8 cellular contexts compared by ENCODE assay signal in genomic region chr20:63706852-63707557, GRCh38. TPM values are rescaled to one million over a fixed set of nuclear protein-coding genes. Genes with fewer than 3 reads are reported as not detected.
DNase-seq lines count a peak whose midpoint lies in the region; ATAC-seq and TF ChIP-seq lines count a peak whose summit lies in the region.

No MANE protein-coding gene starts in this region.

- peaks cover 34% of the 10 kb centered on the region for H3K4me1 Mint-ChIP-seq in CD14-positive monocyte

- peak overlapping the region; percentile 82 to 88 for H3K4me3 Mint-ChIP-seq in CD14-positive monocyte

- ATAC-seq in GM19438 (IDR thresholded peaks at IDR 0.05; ENCODE audit: low read depth, unreplicated experiment): peak; percentile 22
- peak; percentile 31 for ATAC-seq in body of pancreas
- no peak for ATAC-seq in GM18870 (IDR thresholded peaks at IDR 0.05; ENCODE audit: unreplicated experiment)

- no peaks in the 10 kb centered on the region for H3K9me3 ChIP-seq in body of pancreas

- H3K27me3 ChIP-seq in body of pancreas: no peaks in the 10 kb centered on the region

- intact Hi-C loops in CD14-positive monocyte (cut with micrococcal nuclease) (loop anchor here (2.0 to 5.0 kb wide), 3 partner anchors 20 to 250 kb away; partner anchors contain the start of genes RTEL1 (in 1 of the 2) and UCKL1 (in 1 of the 2)), body of pancreas (cut with DNase I) (no loop called here)

- H3K4me1 ChIP-seq in body of pancreas: peaks cover 24% of the 10 kb centered on the region

- peaks cover 0 to 3% (median 0%) of the 10 kb centered on the region in 3 donors for H3K27me3 Mint-ChIP-seq in CD14-positive monocyte (ENCODE audit: low read depth in 3 of 3)

- DNase-seq in CD14-positive monocyte (ENCODE audit: low spot score) (peak; percentile 74), HT-29 (ENCODE audit: low spot score) (peak; percentile 86), T follicular helper cell (ENCODE audit: low read depth) (peak; percentile 58), body of pancreas (peak; percentile 33 to 42 (median 41)), iPS-NIHi11 (ENCODE audit: low spot score) (peak; percentile 49)
- DNase-seq in stimulated activated CD4-positive, alpha-beta T cell treated with anti-CD3 and anti-CD28 coated beads, Interleukin-1b, Interleukin-23, amount 100 ng/mL, for 4 hours (ENCODE audit: low read depth in 2 of 2): peak; percentile 49 to 57

- peak overlapping the region; percentile 67 to 88 for H3K4me3 ChIP-seq in body of pancreas

- peaks cover 0 to 6% of the 10 kb centered on the region in 2 donors for H3K36me3 ChIP-seq in body of pancreas (replicated peaks in 1 of 2; ENCODE audit: insufficient read depth in 1 of 2, low read depth in 2 of 2)

- peaks cover 42 to 61% of the 10 kb centered on the region in 2 donors for H3K36me3 Mint-ChIP-seq in CD14-positive monocyte

- H3K9me3 Mint-ChIP-seq in CD14-positive monocyte: peaks cover 0 to under 1% (median 0%) of the 10 kb centered on the region in 7 donors

- peak overlapping the region; percentile 69 to 83 (median 78) for H3K27ac ChIP-seq in body of pancreas

- TF ChIP-seq CTCF in CD14-positive monocyte (IDR thresholded peaks at IDR 0.05) (no peak), body of pancreas (IDR thresholded peaks at IDR 0.05) (peak in 2 of 7 experiments; percentile 8 to 26)

- TF ChIP-seq POLR2A in body of pancreas (IDR thresholded peaks at IDR 0.05): no peak

- peak overlapping the region; percentile 68 to 89 (median 80) for H3K27ac Mint-ChIP-seq in CD14-positive monocyte

- whole genome bisulfite sequencing in body of pancreas, 2 donors: 2 to 4% methylated on average over 9 to 56 of the region's 56 CpGs

RNA-seq across cellular contexts. Expression of gene ARFRP1, which starts 0.8 kb away (rescaled TPM):
- 10 to 100 TPM; 18.2 to 20.7 TPM for polyA plus RNA-seq in CD14-positive monocyte
- total RNA-seq in HT-29 (2014; rRNA removed; shearing (Covaris generic)): 82.0 and 86.1 TPM in 2 replicates
- total RNA-seq in body of pancreas: 10 to 100 TPM; 22.6 to 23.4 TPM

RNA-seq across cellular contexts. Expression of gene ZGPAT, which starts 0.8 kb away (rescaled TPM):
- 10 to 100 TPM; 24.2 to 28.3 TPM for polyA plus RNA-seq in CD14-positive monocyte
- total RNA-seq in HT-29 (2014; rRNA removed; shearing (Covaris generic)): 52.1 and 68.6 TPM in 2 replicates
- total RNA-seq in body of pancreas: 10 to 100 TPM; 16.6 to 53.1 TPM

RNA-seq across cellular contexts. Expression of gene TNFRSF6B, which starts 10.6 kb away (rescaled TPM):
- not detected for polyA plus RNA-seq in CD14-positive monocyte
- total RNA-seq in HT-29 (2014; rRNA removed; shearing (Covaris generic)): 4.1 and 4.9 TPM in 2 replicates
- total RNA-seq in body of pancreas: 10 to 100 TPM in 1 of 2 donors, 1 to 10 TPM in 1; 9.9 to 13.8 TPM

RNA-seq across cellular contexts. Expression of gene LIME1, which starts 29.5 kb away (rescaled TPM):
- under 1 TPM; 0.39 to 0.62 TPM for polyA plus RNA-seq in CD14-positive monocyte
- total RNA-seq in HT-29 (2014; rRNA removed; shearing (Covaris generic)): 267 and 295 TPM in 2 replicates
- 10 to 100 TPM in 1 of 2 donors, 1 to 10 TPM in 1; 4.9 to 14.0 TPM for total RNA-seq in body of pancreas

RNA-seq across cellular contexts. Expression of gene SLC2A4RG, which starts 32.6 kb away (rescaled TPM):
- polyA plus RNA-seq in CD14-positive monocyte: 1 to 10 TPM in 1 of 2 donors, under 1 TPM in 1; 0.46 to 1.5 TPM
- total RNA-seq in HT-29 (2014; rRNA removed; shearing (Covaris generic)): 200 and 229 TPM in 2 replicates
- total RNA-seq in body of pancreas: 10 to 100 TPM; 30.9 to 69.5 TPM
